Comparison of ENCODE assay signal across 15 cellular contexts in genomic region chr19:21584532-21584931, GRCh38.
DNase-seq lines count a peak whose midpoint lies in the region; ATAC-seq and TF ChIP-seq lines count a peak whose summit lies in the region.
"Had no signal": no experiment of that assay in that cellular context is flagged by ENCODE, and none has a peak within 500 bp of the region (broad histone marks: within the 10 kb centered on the region; RNA-seq: fewer than 3 reads in every experiment).

No MANE protein-coding gene starts in this region.

- intact Hi-C loops in natural killer cell (cut with micrococcal nuclease), result no loop called here

- H3K36me3 Mint-ChIP-seq in natural killer cell, result no peaks in the 10 kb centered on the region
- H3K36me3 Mint-ChIP-seq in natural killer cell treated with Interleukin-12 subunit alpha and Interleukin-12 subunit beta and Interleukin-15 and Interleukin-18, amount 100 ng/mL, for 72 hours, result no peaks in the 10 kb centered on the region
- no peaks in the 10 kb centered on the region for H3K36me3 Mint-ChIP-seq in activated T-helper 17 cell treated with anti-CD3 and anti-CD28 coated beads, Interleukin-2, amount 50 U/mL, for 72 hours (ENCODE audit: low read depth)
- peaks cover 0 to 7% (median 0%) of the 10 kb centered on the region in 3 donors for H3K36me3 Mint-ChIP-seq in naive thymus-derived CD8-positive, alpha-beta T cell

- no peak for TF ChIP-seq CTCF in natural killer cell (IDR thresholded peaks at IDR 0.05)

- peaks cover 4% of the 10 kb centered on the region in 2 donors for H3K4me1 Mint-ChIP-seq in natural killer cell
- H3K4me1 Mint-ChIP-seq in natural killer cell treated with Interleukin-12 subunit alpha and Interleukin-12 subunit beta and Interleukin-15 and Interleukin-18, amount 100 ng/mL, for 72 hours (ENCODE audit: low read depth in 2 of 2), result peaks cover 0 to 8% of the 10 kb centered on the region in 2 donors
- H3K4me1 Mint-ChIP-seq in activated T-helper 17 cell treated with anti-CD3 and anti-CD28 coated beads, Interleukin-2, amount 50 U/mL, for 72 hours, result no peaks in the 10 kb centered on the region
- peaks cover 35 to 78% (median 46%) of the 10 kb centered on the region in 4 donors for H3K4me1 Mint-ChIP-seq in naive thymus-derived CD8-positive, alpha-beta T cell

- peak overlapping the region; percentile 76 for H3K4me3 Mint-ChIP-seq in natural killer cell
- no peak overlapping the region for H3K4me3 Mint-ChIP-seq in natural killer cell treated with Interleukin-12 subunit alpha and Interleukin-12 subunit beta and Interleukin-15 and Interleukin-18, amount 100 ng/mL, for 72 hours
- peak overlapping the region; percentile 30 for H3K4me3 Mint-ChIP-seq in activated T-helper 17 cell treated with anti-CD3 and anti-CD28 coated beads, Interleukin-2, amount 50 U/mL, for 72 hours
- H3K4me3 Mint-ChIP-seq in naive thymus-derived CD8-positive, alpha-beta T cell, result peak overlapping the region in 9 of 10 donors; percentile 49 to 91 (median 76)
- H3K4me3 Mint-ChIP-seq: B cell, HFFc6 had no signal

- no peak overlapping the region for H3K27ac Mint-ChIP-seq in natural killer cell
- no peak overlapping the region for H3K27ac Mint-ChIP-seq in natural killer cell treated with Interleukin-12 subunit alpha and Interleukin-12 subunit beta and Interleukin-15 and Interleukin-18, amount 100 ng/mL, for 72 hours
- no peak overlapping the region for H3K27ac Mint-ChIP-seq in activated T-helper 17 cell treated with anti-CD3 and anti-CD28 coated beads, Interleukin-2, amount 50 U/mL, for 72 hours
- peak overlapping the region in 9 of 10 donors; percentile 13 to 97 (median 61) for H3K27ac Mint-ChIP-seq in naive thymus-derived CD8-positive, alpha-beta T cell
- H3K27ac Mint-ChIP-seq: B cell, HFFc6 had no signal

- no peak for ATAC-seq in natural killer cell
- no peak for ATAC-seq in natural killer cell treated with Interleukin-12 subunit alpha and Interleukin-12 subunit beta and Interleukin-15 and Interleukin-18, amount 100 ng/mL, for 72 hours
- ATAC-seq in activated T-helper 17 cell treated with anti-CD3 and anti-CD28 coated beads, Interleukin-2, amount 50 U/mL, for 72 hours (replicated peaks), result no peak
- ATAC-seq in naive thymus-derived CD8-positive, alpha-beta T cell, result peak in 1 of 2 donors; percentile 58

- peaks cover 0 to 2% of the 10 kb centered on the region in 2 donors for H3K9me3 Mint-ChIP-seq in natural killer cell
- no peaks in the 10 kb centered on the region for H3K9me3 Mint-ChIP-seq in natural killer cell treated with Interleukin-12 subunit alpha and Interleukin-12 subunit beta and Interleukin-15 and Interleukin-18, amount 100 ng/mL, for 72 hours
- H3K9me3 Mint-ChIP-seq in activated T-helper 17 cell treated with anti-CD3 and anti-CD28 coated beads, Interleukin-2, amount 50 U/mL, for 72 hours, result no peaks in the 10 kb centered on the region
- H3K9me3 Mint-ChIP-seq in naive thymus-derived CD8-positive, alpha-beta T cell, result peaks cover 0 to 72% (median 0%) of the 10 kb centered on the region in 9 donors

- H3K27me3 Mint-ChIP-seq in natural killer cell (ENCODE audit: low read depth in 2 of 2), result peaks cover 0 to 12% of the 10 kb centered on the region in 2 donors
- peaks cover 0 to 7% of the 10 kb centered on the region in 2 donors for H3K27me3 Mint-ChIP-seq in natural killer cell treated with Interleukin-12 subunit alpha and Interleukin-12 subunit beta and Interleukin-15 and Interleukin-18, amount 100 ng/mL, for 72 hours
- no peaks in the 10 kb centered on the region for H3K27me3 Mint-ChIP-seq in activated T-helper 17 cell treated with anti-CD3 and anti-CD28 coated beads, Interleukin-2, amount 50 U/mL, for 72 hours
- peaks cover 0 to 2% (median 0%) of the 10 kb centered on the region in 5 donors for H3K27me3 Mint-ChIP-seq in naive thymus-derived CD8-positive, alpha-beta T cell

- POLR2A ChIA-PET in naive thymus-derived CD8-positive, alpha-beta T cell (lab: Charles Lee), result interaction anchor here (4.0 to 4.7 kb wide), 2 partner anchors 15 to 79 kb away, joined by 27 to 39 read pairs; partner anchors contain the start of gene ZNF429

- DNase-seq in natural killer cell (no peak), dermis blood vessel endothelial cell (no peak), NCI-H226 (no peak)
- no peak for DNase-seq in natural killer cell treated with Interleukin-12 subunit alpha and Interleukin-12 subunit beta and Interleukin-15 and Interleukin-18, amount 100 ng/mL, for 72 hours (ENCODE audit: low spot score)
- DNase-seq in naive thymus-derived CD8-positive, alpha-beta T cell, result peak in 1 of 10 donors; percentile 8
- DNase-seq in activated T-cell treated with anti-CD3 and anti-CD28 coated beads, Interleukin-2, amount 50 U/mL, for 48 hours, result no peak
- DNase-seq: DMS 273 treated with DMSO at 0.1 percent for 48 hours, HFFc6, Kasumi-1, NCI-H1417, NCI-H2029, NCI-H510A treated with DMSO at 0.1 percent for 48 hours, SHP77 had no signal

Comparison
In these comparisons a context has a peak if more than half of its experiments do, and no peak if none do; other contexts are left out.
1. H3K27ac Mint-ChIP-seq: peak in naive thymus-derived CD8-positive, alpha-beta T cell (9 of 10); none in natural killer cell (0 of 2), natural killer cell treated with Interleukin-12 subunit alpha and Interleukin-12 subunit beta and Interleukin-15 and Interleukin-18, amount 100 ng/mL, for 72 hours (0 of 2) and activated T-helper 17 cell treated with anti-CD3 and anti-CD28 coated beads, Interleukin-2, amount 50 U/mL, for 72 hours (single experiment).